In genomic region chr20:35515949-35516645, GRCh38 we compare ENCODE assay signal across 11 cellular contexts. TPM values are rescaled to one million over a fixed set of nuclear protein-coding genes. Genes with fewer than 3 reads are reported as not detected.
A peak's percentile ranks its signal among the peaks of the same experiment; 100 is the strongest.
DNase-seq lines count a peak whose midpoint lies in the region; ATAC-seq, FAIRE-seq and TF ChIP-seq lines count a peak whose summit lies in the region.
"Had no signal": no experiment of that assay in that cellular context is flagged by ENCODE, and none has a peak within 500 bp of the region (broad histone marks: within the 10 kb centered on the region; RNA-seq: fewer than 3 reads in every experiment).

No MANE protein-coding gene starts in this region.

- no peak overlapping the region for H3K9ac ChIP-seq in Karpas-422 (ENCODE audit: low read length)

- DNase-seq in AG09309 (ENCODE audit: low read depth), result peak; percentile 21
- peak; percentile 87 for DNase-seq in HTR-8/SVneo (ENCODE audit: insufficient read length, low spot score)
- DNase-seq in amniotic stem cell (lab: John Stamatoyannopoulos, UW), result peak; percentile 48
- peak; percentile 74 for DNase-seq in kidney epithelial cell (ENCODE audit: low read depth)
- no peak for DNase-seq in Karpas-422
- DNase-seq in T-helper 9 cell, result no peak
- DNase-seq: NCI-H510A had no signal

- H3K9me2 ChIP-seq in Karpas-422 (replicated peaks; ENCODE audit: insufficient read depth, low read length), result no peaks in the 10 kb centered on the region

- ATAC-seq in HG03439 (IDR thresholded peaks at IDR 0.05; ENCODE audit: unreplicated experiment), result no peak
- no peak for ATAC-seq in GM19455 (IDR thresholded peaks at IDR 0.05; ENCODE audit: unreplicated experiment)

- no peak overlapping the region for H2AFZ ChIP-seq in Karpas-422 (ENCODE audit: low read length)

- FAIRE-seq in HTR-8/SVneo (lab: Jason Lieb, UNC), result peak; percentile 92
- FAIRE-seq: islet of Langerhans had no signal

- no peak overlapping the region for H3K27ac ChIP-seq in Karpas-422 (ENCODE audit: low read length)

- peaks cover 11% of the 10 kb centered on the region for H3K4me1 ChIP-seq in Karpas-422 (ENCODE audit: low read length)

- no peaks in the 10 kb centered on the region for H3K79me2 ChIP-seq in Karpas-422 (ENCODE audit: low read length)

- no peaks in the 10 kb centered on the region for H3K9me3 ChIP-seq in Karpas-422 (ENCODE audit: low read length)

- no peak overlapping the region for H3K4me2 ChIP-seq in Karpas-422 (ENCODE audit: low read depth, low read length, poor library complexity, severe bottlenecking)

- H3K36me3 ChIP-seq in kidney epithelial cell (ENCODE audit: control insufficient read depth, insufficient read depth, low read length), result peaks cover 2% of the 10 kb centered on the region
- peaks cover 9% of the 10 kb centered on the region for H3K36me3 ChIP-seq in Karpas-422 (ENCODE audit: insufficient read depth, low read length)

- no peak for TF ChIP-seq CTCF in AG09309 (IDR thresholded peaks at IDR 0.05; ENCODE audit: control insufficient read depth, insufficient read depth, low read depth, low read length, missing control alignments)
- no peak for TF ChIP-seq CTCF in kidney epithelial cell (IDR thresholded peaks at IDR 0.05; ENCODE audit: insufficient read depth, low read length, poor library complexity, severe bottlenecking)

- no peaks in the 10 kb centered on the region for H4K20me1 ChIP-seq in Karpas-422 (ENCODE audit: insufficient read depth, low read depth, low read length)

- no peak overlapping the region for H3K4me3 ChIP-seq in AG09309 (ENCODE audit: control insufficient read depth, low read depth, low read length)
- no peak overlapping the region for H3K4me3 ChIP-seq in kidney epithelial cell (ENCODE audit: low read depth, low read length)
- H3K4me3 ChIP-seq in Karpas-422 (ENCODE audit: low read length), result no peak overlapping the region

- no peaks in the 10 kb centered on the region for H3K27me3 ChIP-seq in kidney epithelial cell (ENCODE audit: control insufficient read depth, insufficient read depth, low read length)
- H3K27me3 ChIP-seq in Karpas-422 (ENCODE audit: low read length), result no peaks in the 10 kb centered on the region

RNA-seq across cellular contexts. Expression of gene C20orf173, which starts 13.4 kb away (rescaled TPM):
- not detected in 2 replicates for total RNA-seq in kidney epithelial cell
- total RNA-seq in Karpas-422 (2014; rRNA removed; shearing (Covaris generic); ENCODE audit: low replicate concordance), result not detected in 2 replicates
- total RNA-seq: activated T-helper 2 cell treated with anti-CD3 and anti-CD28 coated beads, Interferon-gamma antibody, Interleukin-2, Interleukin-4, amounts not matched to agents 10 μg/mL and 5 μg/mL and 100 μg/mL, durations not matched to agents 14 hours and 24 hours and 36 hours had no signal

RNA-seq across cellular contexts. Expression of gene ERGIC3, which starts 25.8 kb away (rescaled TPM):
- 215 and 229 TPM in 2 replicates for total RNA-seq in kidney epithelial cell
- total RNA-seq in Karpas-422 (2014; rRNA removed; shearing (Covaris generic); ENCODE audit: low replicate concordance), result 242 and 305 TPM in 2 replicates

Comparison
In these comparisons a context has a peak if more than half of its experiments do, and no peak if none do; other contexts are left out.
1. DNase-seq: peak in AG09309 (single experiment), HTR-8/SVneo (single experiment), amniotic stem cell (single experiment) and kidney epithelial cell (single experiment); none in Karpas-422 (single experiment) and T-helper 9 cell (single experiment).